Comparison of ENCODE assay signal across 23 cellular contexts in genomic region chr10:69482125-69482524, GRCh38. TPM values are rescaled to one million over a fixed set of nuclear protein-coding genes. Genes with fewer than 3 reads are reported as not detected.
DNase-seq lines count a peak whose midpoint lies in the region; ATAC-seq and TF ChIP-seq lines count a peak whose summit lies in the region.
"Had no signal": no experiment of that assay in that cellular context is flagged by ENCODE, and none has a peak within 500 bp of the region (broad histone marks: within the 10 kb centered on the region; RNA-seq: fewer than 3 reads in every experiment).

No MANE protein-coding gene starts in this region.

- no peak for TF ChIP-seq POLR2A in esophagus muscularis mucosa (IDR thresholded peaks at IDR 0.05; ENCODE audit: low read depth)

- H3K27ac ChIP-seq in VCaP (peak overlapping the region; percentile 66), esophagus muscularis mucosa (replicated peaks in 1 of 4) (peak overlapping the region; percentile 85 to 92 (median 90)), muscle layer of duodenum (ENCODE audit: low read length) (peak overlapping the region; percentile 92), subcutaneous abdominal adipose tissue (ENCODE audit: low read depth, low read length) (peak overlapping the region; percentile 78)

- TF ChIP-seq CTCF in VCaP (conservative IDR thresholded peaks at IDR 0.05) = no peak
- TF ChIP-seq CTCF in esophagus muscularis mucosa (IDR thresholded peaks at IDR 0.05) = no peak

- H3K9me3 ChIP-seq in esophagus muscularis mucosa (no peaks in the 10 kb centered on the region), muscle layer of duodenum (ENCODE audit: control insufficient read depth in 1 of 2, low read length in 2 of 2) (no peaks in the 10 kb centered on the region), subcutaneous abdominal adipose tissue (ENCODE audit: control insufficient read depth in 5 of 5, low read length in 5 of 5) (no peaks in the 10 kb centered on the region)
- H3K9me3 ChIP-seq: thoracic aorta had no signal

- intact Hi-C loops in esophagus muscularis mucosa (cut with DNase I) = no loop called here

- H3K4me3 ChIP-seq in esophagus muscularis mucosa (no peak overlapping the region), muscle layer of duodenum (ENCODE audit: low read depth in 1 of 2, low read length in 2 of 2) (no peak overlapping the region), subcutaneous abdominal adipose tissue (ENCODE audit: low read depth in 1 of 5, low read length in 5 of 5) (no peak overlapping the region)
- H3K4me3 ChIP-seq: thoracic aorta had no signal

- H3K9ac ChIP-seq in subcutaneous abdominal adipose tissue (ENCODE audit: low read length in 5 of 5) = peak overlapping the region in 1 of 5 donors; percentile 32

- H3K27me3 ChIP-seq in esophagus muscularis mucosa (no peaks in the 10 kb centered on the region), muscle layer of duodenum (ENCODE audit: low read depth, low read length) (no peaks in the 10 kb centered on the region), subcutaneous abdominal adipose tissue (ENCODE audit: control insufficient read depth in 5 of 5, insufficient read depth in 4 of 5, low read length in 5 of 5) (no peaks in the 10 kb centered on the region)

- WGBS in esophagus muscularis mucosa = 72% methylated on average over 3 of the region's 3 CpGs

- H3K36me3 ChIP-seq in esophagus muscularis mucosa = peaks cover 0 to 7% (median 3%) of the 10 kb centered on the region in 4 donors
- peaks cover 3 to 6% of the 10 kb centered on the region in 2 donors for H3K36me3 ChIP-seq in muscle layer of duodenum (ENCODE audit: control insufficient read depth in 1 of 2, insufficient read depth in 2 of 2, low read length in 2 of 2)
- H3K36me3 ChIP-seq in subcutaneous abdominal adipose tissue (ENCODE audit: control insufficient read depth in 5 of 5, insufficient read depth in 5 of 5, low read length in 5 of 5) = peaks cover 0 to 44% (median 26%) of the 10 kb centered on the region in 5 donors
- H3K36me3 ChIP-seq: thoracic aorta had no signal

- H3K4me1 ChIP-seq in esophagus muscularis mucosa (peaks cover 81 to 100% (median 99%) of the 10 kb centered on the region in 4 donors), muscle layer of duodenum (ENCODE audit: control insufficient read depth in 1 of 2, insufficient read depth in 2 of 2, low read length in 2 of 2) (peaks cover 19 to 75% of the 10 kb centered on the region in 2 donors), subcutaneous abdominal adipose tissue (ENCODE audit: control insufficient read depth in 5 of 5, insufficient read depth in 5 of 5, low read length in 5 of 5) (peaks cover 26 to 100% (median 93%) of the 10 kb centered on the region in 5 donors)

- ATAC-seq in HG03457 (IDR thresholded peaks at IDR 0.05; ENCODE audit: unreplicated experiment) (no peak), HG02973 (IDR thresholded peaks at IDR 0.05; ENCODE audit: unreplicated experiment) (no peak)
- ATAC-seq: activated naive CD4-positive, alpha-beta T cell treated with anti-CD3 and anti-CD28 coated beads, Interleukin-2, amount 50 U/mL, for 72 hours had no signal

- DNase-seq in esophagus muscularis mucosa (ENCODE audit: extremely low spot score) (no peak), GM19238 (ENCODE audit: insufficient read length, low spot score) (no peak), SW480 (ENCODE audit: low spot score) (no peak)
- DNase-seq: activated CD4-positive, alpha-beta T cell treated with anti-CD3 and anti-CD28 coated beads for 48 hours; aorta; caudate nucleus; CD4-positive, CD25-positive, alpha-beta regulatory T cell; dermis blood vessel endothelial cell; H7; NCI-H1694 treated with DMSO at 0.1 percent for 48 hours; NCI-H2171 treated with DMSO at 0.1 percent for 48 hours; NCI-H526; posterior cingulate gyrus; small intestine; stimulated activated CD4-positive, alpha-beta T cell treated with anti-CD3 and anti-CD28 coated beads, Interleukin-2, amount 100 ng/mL, for 24 hours; T-helper 2 cell had no signal

- TF ChIP-seq EP300 in esophagus muscularis mucosa (IDR thresholded peaks at IDR 0.05) = no peak

RNA-seq across cellular contexts. Expression of gene TSPAN15, which starts 30.9 kb away (rescaled TPM):
- 10 to 100 TPM; 40.3 to 59.4 (median 53.5) TPM for total RNA-seq in esophagus muscularis mucosa
